ENCODE assay signal across 34 cellular contexts in the genomic region with DNA sequence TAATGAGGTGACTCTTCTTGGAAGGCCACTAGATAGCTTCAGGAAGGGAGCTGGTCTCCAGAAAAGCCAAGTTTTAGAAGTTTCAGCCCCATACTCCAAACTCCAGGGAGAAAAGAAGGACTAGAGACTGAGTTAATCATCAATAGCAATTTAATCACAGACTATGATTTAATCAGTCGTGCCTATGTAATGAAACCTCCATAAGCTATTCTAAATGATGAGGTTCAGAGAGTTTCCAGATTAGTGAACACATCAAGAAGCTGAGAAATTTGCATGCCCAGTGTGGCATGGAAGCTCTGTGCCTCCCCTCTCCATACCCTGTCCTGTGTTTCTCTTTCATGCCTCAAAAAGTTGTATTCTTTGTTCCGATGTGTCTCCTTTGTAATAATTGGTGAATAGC. TPM values are rescaled to one million over a fixed set of nuclear protein-coding genes. Genes with fewer than 3 reads are reported as not detected.
"Had no signal": no experiment of that assay in that cellular context is flagged by ENCODE, and none has a peak within 500 bp of the region (broad histone marks: within the 10 kb centered on the region; RNA-seq: fewer than 3 reads in every experiment).

No MANE protein-coding gene starts in this region.

- H3K27me3 ChIP-seq: ascending aorta, cardiac muscle cell, SJCRH30 had no signal

- H3K27ac Mint-ChIP-seq: activated CD4-positive, alpha-beta T cell treated with anti-CD3 and anti-CD28 coated beads, Interleukin-2, amount 10 ng/mL, durations not matched to agents 24 days and 14 days; activated CD8-positive, alpha-beta T cell treated with anti-CD3 and anti-CD28 coated beads for 36 hours; activated naive CD4-positive, alpha-beta T cell treated with anti-CD3 and anti-CD28 coated beads, Interleukin-2, amount 50 U/mL, for 24 hours; activated naive CD8-positive, alpha-beta T cell treated with anti-CD3 and anti-CD28 coated beads, Interleukin-2, amount 10 ng/mL, durations not matched to agents 7 days and 5 days; activated T-cell treated with anti-CD3 and anti-CD28 coated beads, Interleukin-2, amount 50 U/mL, for 24 hours; activated T-helper 2 cell treated with anti-CD3 and anti-CD28 coated beads, Interferon-gamma antibody, Interleukin-2, Interleukin-4, amounts not matched to agents 10 μg/mL and 5 μg/mL and 100 μg/mL, durations not matched to agents 14 hours and 24 hours and 36 hours; T-helper 1 cell treated with Interleukin-12 subunit alpha and Interleukin-12 subunit beta and Interleukin-4 antibody, amounts not matched to agents 30 μg/mL and 1 μg/mL, for 36 hours; T-helper 2 cell treated with Interferon-gamma antibody and Interleukin-4, amounts not matched to agents 5 μg/mL and 100 μg/mL, for 36 hours had no signal

- H3K36me3 ChIP-seq: ascending aorta, cardiac muscle cell, SJCRH30 had no signal

- H3K4me3 Mint-ChIP-seq: activated CD4-positive, alpha-beta T cell treated with anti-CD3 and anti-CD28 coated beads, Interleukin-2, amount 10 ng/mL, durations not matched to agents 24 days and 14 days; activated CD8-positive, alpha-beta T cell treated with anti-CD3 and anti-CD28 coated beads for 36 hours; activated naive CD4-positive, alpha-beta T cell treated with anti-CD3 and anti-CD28 coated beads, Interleukin-2, amount 50 U/mL, for 24 hours; activated naive CD8-positive, alpha-beta T cell treated with anti-CD3 and anti-CD28 coated beads, Interleukin-2, amount 10 ng/mL, durations not matched to agents 7 days and 5 days; activated T-cell treated with anti-CD3 and anti-CD28 coated beads, Interleukin-2, amount 50 U/mL, for 24 hours; central memory CD8-positive, alpha-beta T cell; T-helper 1 cell treated with Interleukin-12 subunit alpha and Interleukin-12 subunit beta and Interleukin-4 antibody, amounts not matched to agents 30 μg/mL and 1 μg/mL, for 36 hours; T-helper 2 cell treated with Interferon-gamma antibody and Interleukin-4, amounts not matched to agents 5 μg/mL and 100 μg/mL, for 36 hours had no signal

- H2AFZ ChIP-seq: PC-9 had no signal

- DNase-seq: activated CD4-positive, alpha-beta T cell treated with anti-CD3 and anti-CD28 coated beads, Interleukin-2, amount 10 ng/mL, durations not matched to agents 24 days and 14 days; activated CD4-positive, alpha-beta T cell treated with anti-CD3 and anti-CD28 coated beads, Interleukin-2, amount 50 U/mL, for 4 hours; activated CD8-positive, alpha-beta T cell treated with anti-CD3 and anti-CD28 coated beads for 36 hours; activated gamma-delta T cell; activated naive CD4-positive, alpha-beta T cell treated with Interleukin-2 at 50 U/mL for 16 hours; activated naive CD8-positive, alpha-beta T cell treated with anti-CD3 and anti-CD28 coated beads, Interleukin-2, amount 10 ng/mL, durations not matched to agents 7 days and 5 days; activated T-cell treated with anti-CD3 and anti-CD28 coated beads, Interleukin-2, amount 50 U/mL, for 24 hours; amygdala; Kasumi-1; MM.1S; MV-4-11; NCI-H1092; NCI-H1436 treated with DMSO at 0.1 percent for 48 hours; NCI-H187; NCI-H2029 treated with DMSO at 0.1 percent for 48 hours; NCI-H2107; NCI-H2171; NCI-H510A; NCI-H526; NCI-H748 treated with DMSO at 0.1 percent for 48 hours; NK-92 treated with Interleukin-12 subunit alpha and Interleukin-12 subunit beta, amount 100 ng/mL, for 24 hours; PC-9; SHP77; SJCRH30 had no signal

- H3K27ac ChIP-seq: cardiac muscle cell, PC-9, SJCRH30, SK-N-MC had no signal

- H3K4me1 Mint-ChIP-seq: activated CD4-positive, alpha-beta T cell treated with anti-CD3 and anti-CD28 coated beads, Interleukin-2, amount 10 ng/mL, durations not matched to agents 24 days and 14 days; activated naive CD4-positive, alpha-beta T cell treated with anti-CD3 and anti-CD28 coated beads, Interleukin-2, amount 50 U/mL, for 24 hours; activated naive CD8-positive, alpha-beta T cell treated with anti-CD3 and anti-CD28 coated beads, Interleukin-2, amount 10 ng/mL, durations not matched to agents 7 days and 5 days; central memory CD8-positive, alpha-beta T cell had no signal

- H3K27me3 Mint-ChIP-seq: activated CD8-positive, alpha-beta T cell treated with anti-CD3 and anti-CD28 coated beads for 36 hours; activated naive CD4-positive, alpha-beta T cell treated with anti-CD3 and anti-CD28 coated beads, Interleukin-2, amount 50 U/mL, for 24 hours; activated T-cell treated with anti-CD3 and anti-CD28 coated beads, Interleukin-2, amount 50 U/mL, for 24 hours had no signal

- H3K9me3 Mint-ChIP-seq: activated naive CD4-positive, alpha-beta T cell treated with anti-CD3 and anti-CD28 coated beads, Interleukin-2, amount 50 U/mL, for 24 hours had no signal

- H3K36me3 Mint-ChIP-seq: activated naive CD4-positive, alpha-beta T cell treated with anti-CD3 and anti-CD28 coated beads, Interleukin-2, amount 50 U/mL, for 24 hours; activated naive CD8-positive, alpha-beta T cell treated with anti-CD3 and anti-CD28 coated beads, Interleukin-2, amount 10 ng/mL, durations not matched to agents 7 days and 5 days had no signal

- H3K4me1 ChIP-seq: SJCRH30 had no signal

- H3K4me3 ChIP-seq: ascending aorta, cardiac muscle cell, PC-9, SJCRH30, SK-N-MC had no signal

- H3K4me2 ChIP-seq: PC-9 had no signal

RNA-seq across cellular contexts. Expression of a gene that starts 49.2 kb away (rescaled TPM):
- total RNA-seq: activated CD4-positive, alpha-beta T cell treated with anti-CD3 and anti-CD28 coated beads, Interleukin-2, amount 10 ng/mL, durations not matched to agents 24 days and 14 days; activated CD8-positive, alpha-beta memory T cell treated with anti-CD3 and anti-CD28 coated beads for 36 hours; activated CD8-positive, alpha-beta T cell treated with anti-CD3 and anti-CD28 coated beads for 36 hours; activated naive CD8-positive, alpha-beta T cell treated with anti-CD3 and anti-CD28 coated beads, Interleukin-2, amount 10 ng/mL, durations not matched to agents 7 days and 5 days; activated T-helper 2 cell treated with anti-CD3 and anti-CD28 coated beads, Interferon-gamma antibody, Interleukin-2, Interleukin-4, amounts not matched to agents 10 μg/mL and 5 μg/mL and 100 μg/mL, durations not matched to agents 14 hours and 24 hours and 36 hours; cardiac muscle cell; PC-9; SJCRH30 had no signal
- polyA plus RNA-seq: adipose tissue, cardiac muscle cell had no signal
